15 cellular contexts compared by ENCODE assay signal in genomic region chr14:94158239-94158888, GRCh38. TPM values are rescaled to one million over a fixed set of nuclear protein-coding genes. Genes with fewer than 3 reads are reported as not detected.
A peak's percentile ranks its signal among the peaks of the same experiment; 100 is the strongest.
DNase-seq lines count a peak whose midpoint lies in the region; ATAC-seq and TF ChIP-seq lines count a peak whose summit lies in the region.
"Had no signal": no experiment of that assay in that cellular context is flagged by ENCODE, and none has a peak within 500 bp of the region (broad histone marks: within the 10 kb centered on the region; RNA-seq: fewer than 3 reads in every experiment).

No MANE protein-coding gene starts in this region.

- peak overlapping the region; percentile 21 for H3K4me3 Mint-ChIP-seq in CD4-positive, alpha-beta T cell
- peak overlapping the region; percentile 16 for H3K4me3 Mint-ChIP-seq in T-helper 1 cell treated with Interleukin-12 subunit alpha and Interleukin-12 subunit beta and Interleukin-4 antibody, amounts not matched to agents 30 μg/mL and 1 μg/mL, for 36 hours
- peak overlapping the region; percentile 24 for H3K4me3 Mint-ChIP-seq in central memory CD8-positive, alpha-beta T cell
- no peak overlapping the region for H3K4me3 Mint-ChIP-seq in activated T-helper 2 cell treated with anti-CD3 and anti-CD28 coated beads, Interferon-gamma antibody, Interleukin-2, Interleukin-4, amounts not matched to agents 10 μg/mL and 5 μg/mL and 100 μg/mL, durations not matched to agents 14 hours and 24 hours and 36 hours (ENCODE audit: low read depth)
- H3K4me3 Mint-ChIP-seq: activated B cell treated with CpG ODN at 0.5 μM for 24 hours had no signal

- no peaks in the 10 kb centered on the region for H3K27me3 Mint-ChIP-seq in CD4-positive, alpha-beta T cell
- no peaks in the 10 kb centered on the region for H3K27me3 Mint-ChIP-seq in T-helper 1 cell treated with Interleukin-12 subunit alpha and Interleukin-12 subunit beta and Interleukin-4 antibody, amounts not matched to agents 30 μg/mL and 1 μg/mL, for 36 hours (ENCODE audit: low read depth)
- H3K27me3 Mint-ChIP-seq in central memory CD8-positive, alpha-beta T cell, result peaks cover 17% of the 10 kb centered on the region
- peaks cover 4% of the 10 kb centered on the region for H3K27me3 Mint-ChIP-seq in activated T-helper 2 cell treated with anti-CD3 and anti-CD28 coated beads, Interferon-gamma antibody, Interleukin-2, Interleukin-4, amounts not matched to agents 10 μg/mL and 5 μg/mL and 100 μg/mL, durations not matched to agents 14 hours and 24 hours and 36 hours (ENCODE audit: low read depth)

- no peaks in the 10 kb centered on the region for H3K79me2 ChIP-seq in PC-3 (ENCODE audit: low read length)

- BruUV-seq in PC-3 (replicated peaks; lab: Mats Ljungman, UMichigan), result no TSS peak

- peak; percentile 41 for DNase-seq in activated CD4-positive, alpha-beta T cell treated with anti-CD3 and anti-CD28 coated beads for 48 hours
- DNase-seq in activated CD4-positive, alpha-beta T cell treated with anti-CD3 and anti-CD28 coated beads, Interleukin-2, amount 50 U/mL, for 4 hours, result no peak
- DNase-seq in CD4-positive, alpha-beta T cell, result peak in 6 of 10 experiments; percentile 8 to 33 (median 22)
- peak in 1 of 2 donors; percentile 28 for DNase-seq in central memory CD8-positive, alpha-beta T cell (ENCODE audit: low spot score in 2 of 2)
- DNase-seq in PC-3 (no peak), HUDEP-2 (lab: John Stamatoyannopoulos, UW; ENCODE audit: unreplicated experiment in 76 of 76) (no peak)
- no peak for DNase-seq in activated T-helper 2 cell treated with anti-CD3 and anti-CD28 coated beads, Interferon-gamma antibody, Interleukin-2, Interleukin-4, amounts not matched to agents 10 μg/mL and 5 μg/mL and 100 μg/mL, durations not matched to agents 14 hours and 24 hours and 36 hours (ENCODE audit: low spot score)
- DNase-seq: activated B cell treated with CpG ODN at 0.5 μM for 24 hours; GDM1; H7; NCI-H1694 treated with DMSO at 0.1 percent for 48 hours; NK-92 treated with Interleukin-12 subunit alpha and Interleukin-12 subunit beta, amount 100 ng/mL, for 24 hours had no signal

- no peak overlapping the region for H3K4me3 ChIP-seq in PC-3 (ENCODE audit: low read length)
- H3K4me3 ChIP-seq: cardiac muscle cell had no signal

- peak overlapping the region; percentile 67 for H3K27ac Mint-ChIP-seq in CD4-positive, alpha-beta T cell
- H3K27ac Mint-ChIP-seq in T-helper 1 cell treated with Interleukin-12 subunit alpha and Interleukin-12 subunit beta and Interleukin-4 antibody, amounts not matched to agents 30 μg/mL and 1 μg/mL, for 36 hours, result peak overlapping the region; percentile 23
- no peak overlapping the region for H3K27ac Mint-ChIP-seq in central memory CD8-positive, alpha-beta T cell (ENCODE audit: low read depth)
- H3K27ac Mint-ChIP-seq in activated T-helper 2 cell treated with anti-CD3 and anti-CD28 coated beads, Interferon-gamma antibody, Interleukin-2, Interleukin-4, amounts not matched to agents 10 μg/mL and 5 μg/mL and 100 μg/mL, durations not matched to agents 14 hours and 24 hours and 36 hours, result no peak overlapping the region
- H3K27ac Mint-ChIP-seq: activated B cell treated with CpG ODN at 0.5 μM for 24 hours had no signal

- CTCF ChIA-PET in CD4-positive, alpha-beta T cell (lab: Charles Lee), result interaction anchor here (0.6 to 2.0 kb wide), 2 partner anchors 21 to 906 kb away, joined by 3 to 9 read pairs; no protein-coding TSS in a partner anchor
- CTCF ChIA-PET in PC-3 (lab: Charles Lee), result no interaction called here

- no peaks in the 10 kb centered on the region for H3F3A ChIP-seq in PC-3 (ENCODE audit: low read length, unreplicated experiment)

- H2AFZ ChIP-seq in PC-3 (ENCODE audit: low read length), result no peak overlapping the region

- no peaks in the 10 kb centered on the region for H3K36me3 Mint-ChIP-seq in CD4-positive, alpha-beta T cell (ENCODE audit: low read depth)
- H3K36me3 Mint-ChIP-seq in T-helper 1 cell treated with Interleukin-12 subunit alpha and Interleukin-12 subunit beta and Interleukin-4 antibody, amounts not matched to agents 30 μg/mL and 1 μg/mL, for 36 hours (ENCODE audit: low read depth), result no peaks in the 10 kb centered on the region
- H3K36me3 Mint-ChIP-seq in central memory CD8-positive, alpha-beta T cell (ENCODE audit: insufficient read depth), result no peaks in the 10 kb centered on the region
- no peaks in the 10 kb centered on the region for H3K36me3 Mint-ChIP-seq in activated T-helper 2 cell treated with anti-CD3 and anti-CD28 coated beads, Interferon-gamma antibody, Interleukin-2, Interleukin-4, amounts not matched to agents 10 μg/mL and 5 μg/mL and 100 μg/mL, durations not matched to agents 14 hours and 24 hours and 36 hours (ENCODE audit: low read depth)

- H3K9me3 Mint-ChIP-seq in CD4-positive, alpha-beta T cell, result no peaks in the 10 kb centered on the region
- no peaks in the 10 kb centered on the region for H3K9me3 Mint-ChIP-seq in T-helper 1 cell treated with Interleukin-12 subunit alpha and Interleukin-12 subunit beta and Interleukin-4 antibody, amounts not matched to agents 30 μg/mL and 1 μg/mL, for 36 hours
- no peaks in the 10 kb centered on the region for H3K9me3 Mint-ChIP-seq in central memory CD8-positive, alpha-beta T cell
- H3K9me3 Mint-ChIP-seq in activated T-helper 2 cell treated with anti-CD3 and anti-CD28 coated beads, Interferon-gamma antibody, Interleukin-2, Interleukin-4, amounts not matched to agents 10 μg/mL and 5 μg/mL and 100 μg/mL, durations not matched to agents 14 hours and 24 hours and 36 hours, result no peaks in the 10 kb centered on the region

- intact Hi-C loops in CD4-positive, alpha-beta T cell (cut with DNase I, micrococcal nuclease), result loop anchor here in 1 of 2 experiments (2.0 kb wide), 1 partner anchor 22 kb away; no protein-coding TSS in a partner anchor
- intact Hi-C loops in PC-3 (cut with micrococcal nuclease), result no loop called here
- intact Hi-C loops in activated T-helper 2 cell treated with anti-CD3 and anti-CD28 coated beads, Interferon-gamma antibody, Interleukin-2, Interleukin-4, amounts not matched to agents 10 μg/mL and 5 μg/mL and 100 μg/mL, durations not matched to agents 14 hours and 24 hours and 36 hours (cut with micrococcal nuclease), result no loop called here

- TF ChIP-seq CTCF in CD4-positive, alpha-beta T cell (IDR thresholded peaks at IDR 0.05), result no peak
- no peak for TF ChIP-seq CTCF in PC-3 (conservative IDR thresholded peaks at IDR 0.05; ENCODE audit: low read depth, low read length)

- ATAC-seq in CD4-positive, alpha-beta T cell (ENCODE audit: poor library complexity), result peak; percentile 81
- peak; percentile 88 for ATAC-seq in central memory CD8-positive, alpha-beta T cell (replicated peaks; ENCODE audit: extremely low read depth, poor library complexity, severe bottlenecking)
- ATAC-seq in PC-3, result no peak

- H3K9me2 ChIP-seq in PC-3 (replicated peaks; ENCODE audit: low read length), result no peaks in the 10 kb centered on the region

- no peak overlapping the region for H3K4me2 ChIP-seq in PC-3 (ENCODE audit: low read length)

- H3K4me1 ChIP-seq in PC-3 (ENCODE audit: insufficient read depth, low read length), result no peaks in the 10 kb centered on the region

- peaks cover 3% of the 10 kb centered on the region for H3K27me3 ChIP-seq in CD4-positive, alpha-beta T cell (ENCODE audit: control insufficient read depth, insufficient read depth, low read length)
- peaks cover 17% of the 10 kb centered on the region for H3K27me3 ChIP-seq in PC-3 (ENCODE audit: low read length)

- H3K9me3 ChIP-seq in CD4-positive, alpha-beta T cell (ENCODE audit: control insufficient read depth, low read length), result no peaks in the 10 kb centered on the region
- no peaks in the 10 kb centered on the region for H3K9me3 ChIP-seq in PC-3 (ENCODE audit: low read length)

- H4K20me1 ChIP-seq in PC-3 (ENCODE audit: low read length), result no peaks in the 10 kb centered on the region

- H3K4me1 Mint-ChIP-seq in CD4-positive, alpha-beta T cell (ENCODE audit: low read depth), result peaks cover 56% of the 10 kb centered on the region
- H3K4me1 Mint-ChIP-seq in T-helper 1 cell treated with Interleukin-12 subunit alpha and Interleukin-12 subunit beta and Interleukin-4 antibody, amounts not matched to agents 30 μg/mL and 1 μg/mL, for 36 hours (ENCODE audit: low read depth), result peaks cover 34% of the 10 kb centered on the region
- H3K4me1 Mint-ChIP-seq in central memory CD8-positive, alpha-beta T cell, result peaks cover 27% of the 10 kb centered on the region
- peaks cover 24% of the 10 kb centered on the region for H3K4me1 Mint-ChIP-seq in activated T-helper 2 cell treated with anti-CD3 and anti-CD28 coated beads, Interferon-gamma antibody, Interleukin-2, Interleukin-4, amounts not matched to agents 10 μg/mL and 5 μg/mL and 100 μg/mL, durations not matched to agents 14 hours and 24 hours and 36 hours (ENCODE audit: low read depth)
- H3K4me1 Mint-ChIP-seq: activated B cell treated with CpG ODN at 0.5 μM for 24 hours had no signal

- POLR2A ChIA-PET in CD4-positive, alpha-beta T cell (lab: Charles Lee), result interaction anchor here (0.6 to 3.0 kb wide), 7 partner anchors 16 to 133 kb away, joined by 3 to 24 read pairs (median 3); partner anchors contain the start of genes DDX24, IFI27L1 and PPP4R4
- POLR2A ChIA-PET in PC-3 (lab: Charles Lee; ENCODE audit: unreplicated experiment), result no interaction called here

- no peak overlapping the region for H3K9ac ChIP-seq in PC-3 (ENCODE audit: low read length)

- no peaks in the 10 kb centered on the region for H3K36me3 ChIP-seq in PC-3 (ENCODE audit: low read depth, low read length)
- H3K36me3 ChIP-seq: cardiac muscle cell had no signal

- H3K27ac ChIP-seq in CD4-positive, alpha-beta T cell (ENCODE audit: low read depth, low read length), result no peak overlapping the region
- no peak overlapping the region for H3K27ac ChIP-seq in PC-3 (ENCODE audit: low read length)
- H3K27ac ChIP-seq: cardiac muscle cell, RWPE1 had no signal

RNA-seq across cellular contexts. Expression of gene PPP4R4, which starts 15.8 kb away (rescaled TPM):
- 1 to 10 TPM; 3.5 to 4.3 TPM for total RNA-seq in CD4-positive, alpha-beta T cell
- total RNA-seq in PC-3 (2014; rRNA removed), result 0.11 TPM in 1 of 2 replicates, not detected in the other
- 1.2 and 1.8 TPM in 2 replicates for total RNA-seq in activated T-helper 2 cell treated with anti-CD3 and anti-CD28 coated beads, Interferon-gamma antibody, Interleukin-2, Interleukin-4, amounts not matched to agents 10 μg/mL and 5 μg/mL and 100 μg/mL, durations not matched to agents 14 hours and 24 hours and 36 hours
- total RNA-seq: activated B cell treated with CpG ODN at 0.5 μM for 24 hours had no signal

RNA-seq across cellular contexts. Expression of gene IFI27L2, which starts 29.0 kb away (rescaled TPM):
- 10 to 100 TPM; 21.5 to 22.2 TPM for total RNA-seq in CD4-positive, alpha-beta T cell
- 29.3 and 42.7 TPM in 2 replicates for total RNA-seq in PC-3 (2014; rRNA removed)
- total RNA-seq in activated T-helper 2 cell treated with anti-CD3 and anti-CD28 coated beads, Interferon-gamma antibody, Interleukin-2, Interleukin-4, amounts not matched to agents 10 μg/mL and 5 μg/mL and 100 μg/mL, durations not matched to agents 14 hours and 24 hours and 36 hours, result 47.4 and 48.8 TPM in 2 replicates

RNA-seq across cellular contexts. Expression of gene IFI27, which starts 47.8 kb away (rescaled TPM):
- 1 to 10 TPM; 1.7 to 2.2 TPM for total RNA-seq in CD4-positive, alpha-beta T cell
- total RNA-seq in PC-3 (2014; rRNA removed), result 4.3 TPM in 1 of 2 replicates, not detected in the other
- 2.1 and 5.2 TPM in 2 replicates for total RNA-seq in activated T-helper 2 cell treated with anti-CD3 and anti-CD28 coated beads, Interferon-gamma antibody, Interleukin-2, Interleukin-4, amounts not matched to agents 10 μg/mL and 5 μg/mL and 100 μg/mL, durations not matched to agents 14 hours and 24 hours and 36 hours

Comparison
In these comparisons a context has a peak if more than half of its experiments do, and no peak if none do; other contexts are left out.
1. DNase-seq: peak in activated CD4-positive, alpha-beta T cell treated with anti-CD3 and anti-CD28 coated beads for 48 hours (single experiment) and CD4-positive, alpha-beta T cell (6 of 10); none in activated CD4-positive, alpha-beta T cell treated with anti-CD3 and anti-CD28 coated beads, Interleukin-2, amount 50 U/mL, for 4 hours (0 of 2), PC-3 (single experiment), activated T-helper 2 cell treated with anti-CD3 and anti-CD28 coated beads, Interferon-gamma antibody, Interleukin-2, Interleukin-4, amounts not matched to agents 10 μg/mL and 5 μg/mL and 100 μg/mL, durations not matched to agents 14 hours and 24 hours and 36 hours (single experiment) and HUDEP-2 (0 of 76).
2. H3K27ac Mint-ChIP-seq: peak in CD4-positive, alpha-beta T cell (single experiment) and T-helper 1 cell treated with Interleukin-12 subunit alpha and Interleukin-12 subunit beta and Interleukin-4 antibody, amounts not matched to agents 30 μg/mL and 1 μg/mL, for 36 hours (single experiment); none in central memory CD8-positive, alpha-beta T cell (single experiment) and activated T-helper 2 cell treated with anti-CD3 and anti-CD28 coated beads, Interferon-gamma antibody, Interleukin-2, Interleukin-4, amounts not matched to agents 10 μg/mL and 5 μg/mL and 100 μg/mL, durations not matched to agents 14 hours and 24 hours and 36 hours (single experiment).